ENCODE assay signal across 12 cellular contexts in genomic region chr18:24052053-24052452, GRCh38. TPM values are rescaled to one million over a fixed set of nuclear protein-coding genes. Genes with fewer than 3 reads are reported as not detected.
A peak's percentile ranks its signal among the peaks of the same experiment; 100 is the strongest.
DNase-seq lines count a peak whose midpoint lies in the region; ATAC-seq and TF ChIP-seq lines count a peak whose summit lies in the region.
"Had no signal": no experiment of that assay in that cellular context is flagged by ENCODE, and none has a peak within 500 bp of the region (broad histone marks: within the 10 kb centered on the region; RNA-seq: fewer than 3 reads in every experiment).

No MANE protein-coding gene starts in this region.

- no peaks in the 10 kb centered on the region for H3K9me3 ChIP-seq in upper lobe of right lung

- H3K27ac Mint-ChIP-seq in activated naive CD4-positive, alpha-beta T cell treated with anti-CD3 and anti-CD28 coated beads, Interleukin-2, amount 50 U/mL, for 72 hours, result peak overlapping the region; percentile 77 to 93

- TF ChIP-seq CTCF in fibroblast of villous mesenchyme (IDR thresholded peaks at IDR 0.05; ENCODE audit: insufficient read depth, low read depth, low read length) (no peak), upper lobe of right lung (IDR thresholded peaks at IDR 0.05) (no peak)

- peaks cover 8 to 12% of the 10 kb centered on the region in 2 donors for H3K36me3 Mint-ChIP-seq in activated naive CD4-positive, alpha-beta T cell treated with anti-CD3 and anti-CD28 coated beads, Interleukin-2, amount 50 U/mL, for 72 hours

- intact Hi-C loops in upper lobe of right lung (cut with DNase I), result no loop called here

- no peaks in the 10 kb centered on the region for H3K27me3 ChIP-seq in upper lobe of right lung

- no peaks in the 10 kb centered on the region for H3K36me3 ChIP-seq in upper lobe of right lung

- no peak overlapping the region for H3K27ac ChIP-seq in upper lobe of right lung
- H3K27ac ChIP-seq: parathyroid adenoma had no signal

- no peak for DNase-seq in activated naive CD4-positive, alpha-beta T cell treated with anti-CD3 and anti-CD28 coated beads, Interleukin-2, amount 50 U/mL, for 72 hours (ENCODE audit: low spot score in 2 of 2)
- no peak for DNase-seq in activated naive CD4-positive, alpha-beta T cell treated with anti-CD3 and anti-CD28 coated beads, Interleukin-2, amount 50 U/mL, for 16 hours
- DNase-seq in SHP77 treated with DMSO at 0.1 percent for 48 hours (lab: John Stamatoyannopoulos, UW) (peak; percentile 62), fibroblast of villous mesenchyme (ENCODE audit: low read depth) (peak; percentile 11), upper lobe of right lung (no peak), COR-L47 (lab: John Stamatoyannopoulos, UW) (no peak)
- DNase-seq: activated CD4-positive, alpha-beta T cell treated with anti-CD3 and anti-CD28 coated beads for 1 hour; activated effector memory CD4-positive, alpha-beta T cell treated with Interleukin-2 at 50 U/mL for 16 hours; NCI-H1092 treated with DMSO at 0.1 percent for 48 hours had no signal

- H3K4me1 ChIP-seq in upper lobe of right lung, result peaks cover 10% of the 10 kb centered on the region
- H3K4me1 ChIP-seq: parathyroid adenoma had no signal

- no peak for ATAC-seq in activated naive CD4-positive, alpha-beta T cell treated with anti-CD3 and anti-CD28 coated beads, Interleukin-2, amount 50 U/mL, for 72 hours
- ATAC-seq in upper lobe of right lung (peak; percentile 35), HG03025 (IDR thresholded peaks at IDR 0.05; ENCODE audit: low FRiP score, unreplicated experiment) (no peak), HG03342 (IDR thresholded peaks at IDR 0.05; ENCODE audit: unreplicated experiment) (no peak)

- peaks cover 0 to 3% of the 10 kb centered on the region in 2 donors for H3K9me3 Mint-ChIP-seq in activated naive CD4-positive, alpha-beta T cell treated with anti-CD3 and anti-CD28 coated beads, Interleukin-2, amount 50 U/mL, for 72 hours

- H3K4me3 ChIP-seq in fibroblast of villous mesenchyme (ENCODE audit: low read depth, low read length), result no peak overlapping the region
- H3K4me3 ChIP-seq in upper lobe of right lung, result no peak overlapping the region

RNA-seq across cellular contexts. Expression of gene TTC39C, which starts 37.5 kb away (rescaled TPM):
- 10 to 100 TPM; 44.0 to 46.2 TPM for total RNA-seq in activated naive CD4-positive, alpha-beta T cell treated with anti-CD3 and anti-CD28 coated beads, Interleukin-2, amount 50 U/mL, for 72 hours
- total RNA-seq in fibroblast of villous mesenchyme, result 30.9 and 54.4 TPM in 2 replicates
- 14.8 TPM for total RNA-seq in upper lobe of right lung

Comparison
In these comparisons a context has a peak if more than half of its experiments do, and no peak if none do; other contexts are left out.
1. DNase-seq: peak in SHP77 treated with DMSO at 0.1 percent for 48 hours (single experiment) and fibroblast of villous mesenchyme (single experiment); none in activated naive CD4-positive, alpha-beta T cell treated with anti-CD3 and anti-CD28 coated beads, Interleukin-2, amount 50 U/mL, for 72 hours (0 of 2), activated naive CD4-positive, alpha-beta T cell treated with anti-CD3 and anti-CD28 coated beads, Interleukin-2, amount 50 U/mL, for 16 hours (single experiment), upper lobe of right lung (single experiment) and COR-L47 (single experiment).